In the genomic region with DNA sequence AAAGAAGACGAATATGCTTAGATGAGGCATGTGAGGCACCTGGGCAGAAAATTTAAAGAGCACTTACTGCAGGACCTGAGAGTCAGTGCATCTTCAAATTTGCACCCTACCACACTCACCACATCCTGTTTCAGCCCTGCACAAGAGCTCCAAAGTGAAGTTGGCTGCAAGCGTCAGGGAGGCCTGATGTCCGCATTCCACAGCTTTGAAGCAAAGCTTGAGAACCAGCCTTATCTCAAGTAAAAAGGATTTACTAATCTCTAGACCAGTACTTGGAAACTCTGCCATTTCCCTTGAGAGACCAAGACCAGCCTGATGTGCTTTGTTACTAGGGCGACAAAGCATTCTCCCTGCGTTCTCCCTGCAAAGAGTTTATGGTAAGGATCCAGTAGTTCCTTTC, we compare ENCODE assay signal across 9 cellular contexts. TPM values are rescaled to one million over a fixed set of nuclear protein-coding genes. Genes with fewer than 3 reads are reported as not detected.
DNase-seq lines count a peak whose midpoint lies in the region; ATAC-seq and TF ChIP-seq lines count a peak whose summit lies in the region.
"Had no signal": no experiment of that assay in that cellular context is flagged by ENCODE, and none has a peak within 500 bp of the region (broad histone marks: within the 10 kb centered on the region; RNA-seq: fewer than 3 reads in every experiment).

No MANE protein-coding gene starts in this region.

- no peaks in the 10 kb centered on the region for H3K9me3 Mint-ChIP-seq in activated T-helper 17 cell treated with anti-CD3 and anti-CD28 coated beads, Interleukin-2, amount 50 U/mL, for 72 hours
- H3K9me3 Mint-ChIP-seq in WTC11 = peaks cover 10% of the 10 kb centered on the region

- CTCF ChIA-PET in WTC11 (lab: Charles Lee) = interaction anchor here (1.1 to 2.2 kb wide), 3 partner anchors 41 to 105 kb away, joined by 3 to 8 read pairs (median 5); a partner anchor contains a TSS

- H3K4me3 Mint-ChIP-seq in activated T-helper 17 cell treated with anti-CD3 and anti-CD28 coated beads, Interleukin-2, amount 50 U/mL, for 72 hours = peak overlapping the region; percentile 72
- H3K4me3 Mint-ChIP-seq in WTC11 = no peak overlapping the region

- H3K36me3 ChIP-seq in psoas muscle (ENCODE audit: insufficient read depth in 1 of 2, low read depth in 1 of 2) = no peaks in the 10 kb centered on the region

- no peak overlapping the region for H3K27ac ChIP-seq in psoas muscle
- H3K27ac ChIP-seq: VCaP had no signal

- no peak for TF ChIP-seq CTCF in WTC11 (IDR thresholded peaks at IDR 0.05)
- TF ChIP-seq CTCF in psoas muscle (IDR thresholded peaks at IDR 0.05) = no peak

- H3K27me3 Mint-ChIP-seq in activated T-helper 17 cell treated with anti-CD3 and anti-CD28 coated beads, Interleukin-2, amount 50 U/mL, for 72 hours = no peaks in the 10 kb centered on the region
- no peaks in the 10 kb centered on the region; the same call in none of the 2 replicates for H3K27me3 Mint-ChIP-seq in WTC11 (ENCODE audit: low read depth)

- WGBS in psoas muscle, 3 donors = 75 to 82% (median 79%) methylated on average over 5 of the region's 5 CpGs

- no peaks in the 10 kb centered on the region for H3K36me3 Mint-ChIP-seq in activated T-helper 17 cell treated with anti-CD3 and anti-CD28 coated beads, Interleukin-2, amount 50 U/mL, for 72 hours (ENCODE audit: low read depth)
- H3K36me3 Mint-ChIP-seq in WTC11 = peaks cover 12% of the 10 kb centered on the region

- H3K4me1 ChIP-seq in psoas muscle = peaks cover 6% of the 10 kb centered on the region

- no peaks in the 10 kb centered on the region for H3K9me3 ChIP-seq in psoas muscle

- H3K4me1 Mint-ChIP-seq in activated T-helper 17 cell treated with anti-CD3 and anti-CD28 coated beads, Interleukin-2, amount 50 U/mL, for 72 hours = peaks cover 20% of the 10 kb centered on the region
- peaks cover 5% of the 10 kb centered on the region; the same call in 1 of the 2 replicates for H3K4me1 Mint-ChIP-seq in WTC11

- POLR2A ChIA-PET in WTC11 (lab: Charles Lee) = no interaction called here

- H3K4me3 ChIP-seq in psoas muscle = no peak overlapping the region

- peak overlapping the region; percentile 65 for H3K27ac Mint-ChIP-seq in activated T-helper 17 cell treated with anti-CD3 and anti-CD28 coated beads, Interleukin-2, amount 50 U/mL, for 72 hours
- no peak overlapping the region for H3K27ac Mint-ChIP-seq in WTC11

- H3K27me3 ChIP-seq in psoas muscle (ENCODE audit: insufficient read depth in 3 of 3, low read length in 2 of 3) = no peaks in the 10 kb centered on the region

- ATAC-seq in HG03521 (IDR thresholded peaks at IDR 0.05; ENCODE audit: unreplicated experiment) = peak; percentile 46
- ATAC-seq in activated T-helper 17 cell treated with anti-CD3 and anti-CD28 coated beads, Interleukin-2, amount 50 U/mL, for 72 hours (replicated peaks) = peak; percentile 57
- ATAC-seq in WTC11 = no peak
- ATAC-seq in psoas muscle = no peak

- DNase-seq in activated gamma-delta T cell treated with Interleukin-2 at 50 U/mL for 16 hours (peak; percentile 44), activated gamma-delta T cell (lab: John Stamatoyannopoulos, UW) (no peak), mucosa of gallbladder (ENCODE audit: low spot score) (peak; percentile 28), DMS153 treated with DMSO at 0.1 percent for 48 hours (lab: John Stamatoyannopoulos, UW; ENCODE audit: unreplicated experiment) (no peak), WTC11 (ENCODE audit: low spot score) (no peak), psoas muscle (no peak)

- intact Hi-C loops in psoas muscle (cut with DNase I) = no loop called here

TF ChIP-seq in WTC11, 78 proteins besides CTCF, POLR2A, EP300 and RAD21:
- TF ChIP-seq ZNF423 (CRISPR knock-in tag; IDR thresholded peaks at IDR 0.05) (no peak), SMAD4 (CRISPR knock-in tag; IDR thresholded peaks at IDR 0.05) (no peak), ZNF396 (CRISPR knock-in tag; IDR thresholded peaks at IDR 0.05; ENCODE audit: borderline replicate concordance) (no peak), ZNF138 (CRISPR knock-in tag; conservative IDR thresholded peaks at IDR 0.05) (no peak), ZBTB21 (CRISPR knock-in tag; IDR thresholded peaks at IDR 0.05; ENCODE audit: borderline replicate concordance) (no peak), ESRRA (CRISPR knock-in tag; IDR thresholded peaks at IDR 0.05; ENCODE audit: borderline replicate concordance) (no peak), ZNF121 (CRISPR knock-in tag; IDR thresholded peaks at IDR 0.05) (no peak), KAT7 (CRISPR knock-in tag; IDR thresholded peaks at IDR 0.05; ENCODE audit: borderline replicate concordance) (no peak), ZNF416 (CRISPR knock-in tag; IDR thresholded peaks at IDR 0.05) (no peak), GABPB1 (CRISPR knock-in tag; IDR thresholded peaks at IDR 0.05) (no peak), TEAD4 (CRISPR knock-in tag; IDR thresholded peaks at IDR 0.05) (no peak)
- TF ChIP-seq, protein P1, sequence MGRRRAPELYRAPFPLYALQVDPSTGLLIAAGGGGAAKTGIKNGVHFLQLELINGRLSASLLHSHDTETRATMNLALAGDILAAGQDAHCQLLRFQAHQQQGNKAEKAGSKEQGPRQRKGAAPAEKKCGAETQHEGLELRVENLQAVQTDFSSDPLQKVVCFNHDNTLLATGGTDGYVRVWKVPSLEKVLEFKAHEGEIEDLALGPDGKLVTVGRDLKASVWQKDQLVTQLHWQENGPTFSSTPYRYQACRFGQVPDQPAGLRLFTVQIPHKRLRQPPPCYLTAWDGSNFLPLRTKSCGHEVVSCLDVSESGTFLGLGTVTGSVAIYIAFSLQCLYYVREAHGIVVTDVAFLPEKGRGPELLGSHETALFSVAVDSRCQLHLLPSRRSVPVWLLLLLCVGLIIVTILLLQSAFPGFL (CRISPR knock-in tag; IDR thresholded peaks at IDR 0.05; ENCODE audit: borderline replicate concordance) = no peak
- TF ChIP-seq, protein P2, sequence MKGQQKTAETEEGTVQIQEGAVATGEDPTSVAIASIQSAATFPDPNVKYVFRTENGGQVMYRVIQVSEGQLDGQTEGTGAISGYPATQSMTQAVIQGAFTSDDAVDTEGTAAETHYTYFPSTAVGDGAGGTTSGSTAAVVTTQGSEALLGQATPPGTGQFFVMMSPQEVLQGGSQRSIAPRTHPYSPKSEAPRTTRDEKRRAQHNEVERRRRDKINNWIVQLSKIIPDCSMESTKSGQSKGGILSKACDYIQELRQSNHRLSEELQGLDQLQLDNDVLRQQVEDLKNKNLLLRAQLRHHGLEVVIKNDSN (CRISPR knock-in tag; IDR thresholded peaks at IDR 0.05) = no peak
- TF ChIP-seq, protein P3, sequence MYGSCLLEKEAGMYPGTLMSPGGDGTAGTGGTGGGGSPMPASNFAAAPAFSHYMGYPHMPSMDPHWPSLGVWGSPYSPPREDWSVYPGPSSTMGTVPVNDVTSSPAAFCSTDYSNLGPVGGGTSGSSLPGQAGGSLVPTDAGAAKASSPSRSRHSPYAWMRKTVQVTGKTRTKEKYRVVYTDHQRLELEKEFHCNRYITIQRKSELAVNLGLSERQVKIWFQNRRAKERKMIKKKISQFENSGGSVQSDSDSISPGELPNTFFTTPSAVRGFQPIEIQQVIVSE (CRISPR knock-in tag; IDR thresholded peaks at IDR 0.05; ENCODE audit: borderline replicate concordance) = no peak
- TF ChIP-seq, protein P4, sequence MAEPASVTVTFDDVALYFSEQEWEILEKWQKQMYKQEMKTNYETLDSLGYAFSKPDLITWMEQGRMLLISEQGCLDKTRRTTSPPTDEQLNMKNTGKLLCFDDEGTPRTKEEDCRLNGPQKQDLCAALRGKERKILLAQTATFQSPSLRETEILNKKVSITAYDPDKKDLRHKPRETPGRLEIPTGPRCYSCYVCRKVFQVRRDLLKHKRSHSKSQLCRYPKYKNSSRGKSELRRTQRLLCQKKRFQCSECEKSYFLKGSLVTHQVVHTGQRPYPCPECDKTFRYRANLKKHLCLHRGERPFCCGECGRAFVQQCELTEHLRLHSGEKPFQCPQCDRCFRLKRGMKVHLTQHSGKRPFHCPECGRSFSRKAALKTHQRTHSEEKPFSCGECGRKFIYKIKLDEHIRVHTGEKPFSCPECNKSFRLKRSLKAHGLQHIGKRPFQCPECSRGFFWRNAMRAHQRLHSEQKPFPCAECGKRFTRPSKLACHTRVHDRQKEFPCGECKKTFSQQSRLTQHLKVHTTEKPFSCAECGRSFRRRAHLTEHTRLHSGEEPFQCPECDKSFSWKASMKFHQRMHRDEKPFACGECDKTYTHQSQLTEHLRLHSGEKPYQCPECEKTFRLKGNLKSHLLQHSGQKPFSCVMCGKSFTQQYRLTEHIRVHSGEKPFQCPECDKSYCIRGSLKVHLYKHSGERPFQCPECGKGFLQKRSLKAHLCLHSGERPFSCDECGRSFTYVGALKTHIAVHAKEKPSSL (CRISPR knock-in tag; conservative IDR thresholded peaks at IDR 0.05) = no peak
- TF ChIP-seq, protein P5, sequence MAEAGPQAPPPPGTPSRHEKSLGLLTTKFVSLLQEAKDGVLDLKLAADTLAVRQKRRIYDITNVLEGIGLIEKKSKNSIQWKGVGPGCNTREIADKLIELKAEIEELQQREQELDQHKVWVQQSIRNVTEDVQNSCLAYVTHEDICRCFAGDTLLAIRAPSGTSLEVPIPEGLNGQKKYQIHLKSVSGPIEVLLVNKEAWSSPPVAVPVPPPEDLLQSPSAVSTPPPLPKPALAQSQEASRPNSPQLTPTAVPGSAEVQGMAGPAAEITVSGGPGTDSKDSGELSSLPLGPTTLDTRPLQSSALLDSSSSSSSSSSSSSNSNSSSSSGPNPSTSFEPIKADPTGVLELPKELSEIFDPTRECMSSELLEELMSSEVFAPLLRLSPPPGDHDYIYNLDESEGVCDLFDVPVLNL (CRISPR knock-in tag; IDR thresholded peaks at IDR 0.05; ENCODE audit: borderline replicate concordance, low read depth) = no peak
TF ChIP-seq in WTC11: peak in this region for 0.

RNA-seq across cellular contexts. Expression of a gene that starts 3.4 kb away (rescaled TPM):
- 10 to 100 TPM; 48.4 to 76.7 TPM for total RNA-seq in activated T-helper 17 cell treated with anti-CD3 and anti-CD28 coated beads, Interleukin-2, amount 50 U/mL, for 72 hours
- total RNA-seq in mucosa of gallbladder (32.5 TPM), WTC11 (2021) (30.5 to 34.7 TPM (median 33.3 TPM) in 3 replicates), psoas muscle (10 to 100 TPM; 50.8 to 67.0 (median 62.0) TPM)
- 100 to 1,000 TPM in 1 of 3 donors, 10 to 100 TPM in 2; 57.9 to 148 (median 66.6) TPM for polyA plus RNA-seq in psoas muscle

RNA-seq across cellular contexts. Expression of a gene that starts 16.6 kb away (rescaled TPM):
- 1 to 10 TPM; 4.2 to 4.4 TPM for total RNA-seq in activated T-helper 17 cell treated with anti-CD3 and anti-CD28 coated beads, Interleukin-2, amount 50 U/mL, for 72 hours
- total RNA-seq in mucosa of gallbladder (9.3 TPM), WTC11 (2021) (1.3 to 2.9 TPM (median 1.6 TPM) in 3 replicates), psoas muscle (1 to 10 TPM; 4.1 to 8.7 (median 6.0) TPM)
- 1 to 10 TPM in 1 of 3 donors, under 1 TPM in 2; 0.72 to 3.6 (median 0.98) TPM for polyA plus RNA-seq in psoas muscle

Comparison
In these comparisons a context has a peak if more than half of its experiments do, and no peak if none do; other contexts are left out.
1. DNase-seq: peak in activated gamma-delta T cell treated with Interleukin-2 at 50 U/mL for 16 hours (single experiment) and mucosa of gallbladder (single experiment); none in activated gamma-delta T cell (single experiment), DMS153 treated with DMSO at 0.1 percent for 48 hours (single experiment), WTC11 (single experiment) and psoas muscle (0 of 2).
2. ATAC-seq: peak in HG03521 (single experiment) and activated T-helper 17 cell treated with anti-CD3 and anti-CD28 coated beads, Interleukin-2, amount 50 U/mL, for 72 hours (single experiment); none in WTC11 (single experiment) and psoas muscle (0 of 4).